Comparison of ENCODE assay signal across 8 cellular contexts in genomic region chr7:22561356-22561755, GRCh38.
DNase-seq lines count a peak whose midpoint lies in the region; ATAC-seq and TF ChIP-seq lines count a peak whose summit lies in the region.

No MANE protein-coding gene starts in this region.

- peaks cover 19 to 23% of the 10 kb centered on the region in 2 donors for H3K4me1 ChIP-seq in naive thymus-derived CD4-positive, alpha-beta T cell (ENCODE audit: control insufficient read depth in 2 of 2, insufficient read depth in 2 of 2, low read length in 2 of 2)

- DNase-seq in HK-2 (ENCODE audit: unreplicated experiment) (peak; percentile 90), astrocyte of the spinal cord (ENCODE audit: low read depth, low spot score) (peak; percentile 100), iPS-NIHi7 (ENCODE audit: extremely low spot score) (peak; percentile 77), superior temporal gyrus (ENCODE audit: extremely low spot score) (peak; percentile 59), substantia nigra (lab: John Stamatoyannopoulos, UW) (no peak)
- DNase-seq in activated effector memory CD4-positive, alpha-beta T cell treated with Interleukin-2 at 50 U/mL for 16 hours = no peak
- DNase-seq in naive thymus-derived CD4-positive, alpha-beta T cell = no peak

- H3K4me3 ChIP-seq in astrocyte of the spinal cord (ENCODE audit: low read depth, low read length) = no peak overlapping the region
- H3K4me3 ChIP-seq in naive thymus-derived CD4-positive, alpha-beta T cell (ENCODE audit: low read length) = no peak overlapping the region

- no peaks in the 10 kb centered on the region for H3K9me3 ChIP-seq in naive thymus-derived CD4-positive, alpha-beta T cell (ENCODE audit: control insufficient read depth in 2 of 3, low read length in 3 of 3)

- H3K27ac Mint-ChIP-seq in naive thymus-derived CD4-positive, alpha-beta T cell = no peak overlapping the region

- TF ChIP-seq CTCF in astrocyte of the spinal cord (IDR thresholded peaks at IDR 0.05; ENCODE audit: low read depth, low read length) = no peak

- peaks cover 5 to 21% (median 18%) of the 10 kb centered on the region in 5 donors for H3K27me3 Mint-ChIP-seq in naive thymus-derived CD4-positive, alpha-beta T cell

- no peaks in the 10 kb centered on the region for H3K9me3 Mint-ChIP-seq in naive thymus-derived CD4-positive, alpha-beta T cell

- H3K27ac ChIP-seq in substantia nigra (ENCODE audit: low read depth, low read length, poor library complexity, severe bottlenecking) = no peak overlapping the region
- no peak overlapping the region for H3K27ac ChIP-seq in naive thymus-derived CD4-positive, alpha-beta T cell (ENCODE audit: low read depth, low read length)

- no peaks in the 10 kb centered on the region for H3K36me3 ChIP-seq in naive thymus-derived CD4-positive, alpha-beta T cell (ENCODE audit: control insufficient read depth in 2 of 3, insufficient read depth in 3 of 3, low read length in 3 of 3)

- no peak for ATAC-seq in GM18870 (IDR thresholded peaks at IDR 0.05; ENCODE audit: unreplicated experiment)
- ATAC-seq in naive thymus-derived CD4-positive, alpha-beta T cell = no peak

- CTCF ChIA-PET in naive thymus-derived CD4-positive, alpha-beta T cell (lab: Charles Lee) = interaction anchor here (0.6 to 9.0 kb wide), 10 partner anchors 8 to 494 kb away, joined by 3 to 133 read pairs (median 5); partner anchors contain the start of gene IL6

- in situ Hi-C loops in astrocyte of the spinal cord (cut with HindIII; ENCODE audit: low sequenced_read_pairs) = no loop called here

- POLR2A ChIA-PET in naive thymus-derived CD4-positive, alpha-beta T cell (lab: Charles Lee) = interaction anchor here (0.6 to 0.7 kb wide), 2 partner anchors 225 to 419 kb away, joined by 3 to 4 read pairs; no protein-coding TSS in a partner anchor

- no peak overlapping the region for H3K4me3 Mint-ChIP-seq in naive thymus-derived CD4-positive, alpha-beta T cell

- H3K27me3 ChIP-seq in naive thymus-derived CD4-positive, alpha-beta T cell (ENCODE audit: control insufficient read depth in 2 of 2, insufficient read depth in 2 of 2, low read length in 2 of 2) = no peaks in the 10 kb centered on the region

- intact Hi-C loops in naive thymus-derived CD4-positive, alpha-beta T cell (cut with micrococcal nuclease) = loop anchor here (2.0 to 5.0 kb wide), 3 partner anchors 101 to 293 kb away; no protein-coding TSS in a partner anchor

- no peaks in the 10 kb centered on the region for H3K36me3 Mint-ChIP-seq in naive thymus-derived CD4-positive, alpha-beta T cell

- peaks cover 26 to 53% (median 39%) of the 10 kb centered on the region in 7 donors for H3K4me1 Mint-ChIP-seq in naive thymus-derived CD4-positive, alpha-beta T cell

Comparison
In these comparisons a context has a peak if more than half of its experiments do, and no peak if none do; other contexts are left out.
1. DNase-seq: peak in HK-2 (single experiment), astrocyte of the spinal cord (single experiment), iPS-NIHi7 (single experiment) and superior temporal gyrus (single experiment); none in substantia nigra (0 of 49), activated effector memory CD4-positive, alpha-beta T cell treated with Interleukin-2 at 50 U/mL for 16 hours (single experiment) and naive thymus-derived CD4-positive, alpha-beta T cell (0 of 9).